Comparison of ENCODE assay signal across 21 cellular contexts in genomic region chr10:100989088-100989487, GRCh38. TPM values are rescaled to one million over a fixed set of nuclear protein-coding genes. Genes with fewer than 3 reads are reported as not detected.
DNase-seq lines count a peak whose midpoint lies in the region; ATAC-seq, FAIRE-seq and TF ChIP-seq lines count a peak whose summit lies in the region.
"Had no signal": no experiment of that assay in that cellular context is flagged by ENCODE, and none has a peak within 500 bp of the region (broad histone marks: within the 10 kb centered on the region; RNA-seq: fewer than 3 reads in every experiment).

No MANE protein-coding gene starts in this region.

- H3K9ac ChIP-seq in MM.1S (ENCODE audit: low read length) (no peak overlapping the region), GM12878 (ENCODE audit: control insufficient read depth, insufficient read depth, low read length) (no peak overlapping the region)

- peaks cover 58% of the 10 kb centered on the region for H3K79me2 ChIP-seq in MM.1S (ENCODE audit: low read length)
- peaks cover 37% of the 10 kb centered on the region for H3K79me2 ChIP-seq in GM12878 (ENCODE audit: control insufficient read depth, insufficient read depth, low read length)

- no peak for DNase-seq in activated naive CD4-positive, alpha-beta T cell treated with anti-CD3 and anti-CD28 coated beads, Interleukin-2, amount 50 U/mL, for 72 hours (ENCODE audit: low spot score in 2 of 2)
- DNase-seq in MM.1S, result peak; percentile 0
- DNase-seq in GM12878 (ENCODE audit: low read depth, low spot score), result no peak
- no peak for DNase-seq in stimulated activated effector memory CD8-positive, alpha-beta T cell treated with anti-CD3 and anti-CD28 coated beads, Interleukin-12 subunit alpha, Interleukin-12 subunit beta, amount 100 ng/mL, for 72 hours (ENCODE audit: low spot score in 2 of 2)
- DNase-seq in CD1c-positive myeloid dendritic cell (ENCODE audit: extremely low spot score), result no peak
- no peak for DNase-seq in effector CD4-positive, alpha-beta T cell
- DNase-seq in NCI-H1105 treated with DMSO at 0.1 percent for 48 hours (lab: John Stamatoyannopoulos, UW), result no peak
- DNase-seq: activated naive CD4-positive, alpha-beta T cell treated with anti-CD3 and anti-CD28 coated beads, Interleukin-2, amount 50 U/mL, for 16 hours; Calu3; dorsolateral prefrontal cortex; esophagus squamous epithelium; GF-D8; glutamatergic neuron; H7; NCI-H2081; NCI-H510A treated with DMSO at 0.1 percent for 48 hours; right cardiac atrium; substantia nigra had no signal

- SMC1A ChIA-PET in GM12878 (lab: Charles Lee; ENCODE audit: uncharacterized antibody, unreplicated experiment), result no interaction called here

- H3K27ac ChIP-seq in MM.1S (ENCODE audit: low read length), result no peak overlapping the region
- no peak overlapping the region for H3K27ac ChIP-seq in GM12878 (ENCODE audit: control insufficient read depth, insufficient read depth)
- H3K27ac ChIP-seq: cardiac muscle cell, dorsolateral prefrontal cortex, esophagus squamous epithelium had no signal

- H3F3A ChIP-seq in MM.1S (ENCODE audit: insufficient read depth, low read length), result peaks cover 11% of the 10 kb centered on the region; the same call in 1 of the 2 replicates

- peaks cover 41% of the 10 kb centered on the region for H3K4me1 Mint-ChIP-seq in activated naive CD4-positive, alpha-beta T cell treated with anti-CD3 and anti-CD28 coated beads, Interleukin-2, amount 50 U/mL, for 24 hours
- H3K4me1 Mint-ChIP-seq in stimulated activated effector memory CD8-positive, alpha-beta T cell treated with anti-CD3 and anti-CD28 coated beads, Interleukin-12 subunit alpha, Interleukin-12 subunit beta, amount 100 ng/mL, for 72 hours, result peaks cover 50% of the 10 kb centered on the region

- H3K36me3 ChIP-seq in MM.1S (replicated peaks; ENCODE audit: insufficient read depth, low read length) (peaks cover 8% of the 10 kb centered on the region; the same call in 1 of the 2 replicates), GM12878 (ENCODE audit: control insufficient read depth in 2 of 2, insufficient read depth in 2 of 2, low read length in 1 of 2) (peaks cover 14% of the 10 kb centered on the region in 2 experiments)

- BruUV-seq in GM12878 (replicated peaks; lab: Mats Ljungman, UMichigan), result no TSS peak

- peak overlapping the region; percentile 92 for H3K4me3 Mint-ChIP-seq in activated naive CD4-positive, alpha-beta T cell treated with anti-CD3 and anti-CD28 coated beads, Interleukin-2, amount 50 U/mL, for 24 hours
- peak overlapping the region; percentile 99 for H3K4me3 Mint-ChIP-seq in stimulated activated effector memory CD8-positive, alpha-beta T cell treated with anti-CD3 and anti-CD28 coated beads, Interleukin-12 subunit alpha, Interleukin-12 subunit beta, amount 100 ng/mL, for 72 hours

- H3K27ac Mint-ChIP-seq in activated naive CD4-positive, alpha-beta T cell treated with anti-CD3 and anti-CD28 coated beads, Interleukin-2, amount 50 U/mL, for 24 hours, result no peak overlapping the region
- H3K27ac Mint-ChIP-seq in activated naive CD4-positive, alpha-beta T cell treated with anti-CD3 and anti-CD28 coated beads, Interleukin-2, amount 50 U/mL, for 72 hours, result no peak overlapping the region
- H3K27ac Mint-ChIP-seq in stimulated activated effector memory CD8-positive, alpha-beta T cell treated with anti-CD3 and anti-CD28 coated beads, Interleukin-12 subunit alpha, Interleukin-12 subunit beta, amount 100 ng/mL, for 72 hours, result no peak overlapping the region

- no peaks in the 10 kb centered on the region for H3K27me3 ChIP-seq in MM.1S (replicated peaks; ENCODE audit: insufficient read depth, low read length)
- H3K27me3 ChIP-seq in GM12878 (replicated peaks in 1 of 2; ENCODE audit: control insufficient read depth in 2 of 2, insufficient read depth in 2 of 2, low read length in 1 of 2), result no peaks in the 10 kb centered on the region
- H3K27me3 ChIP-seq: cardiac muscle cell, dorsolateral prefrontal cortex, esophagus squamous epithelium had no signal

- intact Hi-C loops in GM12878 (cut with micrococcal nuclease; ENCODE audit: unreplicated experiment), result no loop called here

- no peaks in the 10 kb centered on the region for H3K9me3 ChIP-seq in MM.1S (replicated peaks; ENCODE audit: insufficient read depth, low read length)
- no peaks in the 10 kb centered on the region for H3K9me3 ChIP-seq in GM12878 (replicated peaks; ENCODE audit: control insufficient read depth, insufficient read depth, low read length)
- H3K9me3 ChIP-seq: esophagus squamous epithelium had no signal

- no peak for TF ChIP-seq EP300 in GM12878 (IDR thresholded peaks at IDR 0.05; ENCODE audit: borderline replicate concordance in 1 of 2, control insufficient read depth in 1 of 2, low read depth in 2 of 2, low read length in 2 of 2)

- H3K4me3 ChIP-seq in MM.1S (ENCODE audit: low read length), result no peak overlapping the region
- no peak overlapping the region; the same call in 1 of the 2 replicates for H3K4me3 ChIP-seq in GM12878
- H3K4me3 ChIP-seq: cardiac muscle cell had no signal

- in situ Hi-C loops in GM12878 (cut with MboI), result no loop called here

- H3K9me2 ChIP-seq in MM.1S (replicated peaks; ENCODE audit: insufficient read depth, low read length), result no peaks in the 10 kb centered on the region

- H3K4me1 ChIP-seq in MM.1S (ENCODE audit: low read length) (peaks cover 21% of the 10 kb centered on the region), GM12878 (ENCODE audit: control insufficient read depth, insufficient read depth, low read length) (peaks cover 16% of the 10 kb centered on the region)

- no peak overlapping the region for H2AFZ ChIP-seq in MM.1S (ENCODE audit: low read length)
- H2AFZ ChIP-seq in GM12878 (ENCODE audit: control insufficient read depth, low read depth, low read length), result no peak overlapping the region

- no peak for FAIRE-seq in GM12878 (lab: Jason Lieb, UNC)
- FAIRE-seq: HTR-8/SVneo had no signal

- RAD21 ChIA-PET in GM12878 (lab: Charles Lee; ENCODE audit: unreplicated experiment), result no interaction called here

- peaks cover 25% of the 10 kb centered on the region for H3K36me3 Mint-ChIP-seq in activated naive CD4-positive, alpha-beta T cell treated with anti-CD3 and anti-CD28 coated beads, Interleukin-2, amount 50 U/mL, for 24 hours
- H3K36me3 Mint-ChIP-seq in activated naive CD4-positive, alpha-beta T cell treated with anti-CD3 and anti-CD28 coated beads, Interleukin-2, amount 50 U/mL, for 72 hours, result peaks cover 21 to 25% of the 10 kb centered on the region in 2 donors
- peaks cover 74% of the 10 kb centered on the region for H3K36me3 Mint-ChIP-seq in stimulated activated effector memory CD8-positive, alpha-beta T cell treated with anti-CD3 and anti-CD28 coated beads, Interleukin-12 subunit alpha, Interleukin-12 subunit beta, amount 100 ng/mL, for 72 hours

- no peaks in the 10 kb centered on the region for H4K20me1 ChIP-seq in MM.1S (ENCODE audit: insufficient read depth, low read length)
- no peaks in the 10 kb centered on the region for H4K20me1 ChIP-seq in GM12878 (ENCODE audit: control insufficient read depth, insufficient read depth)

- WGBS in GM12878 (ENCODE audit: insufficient coverage, insufficient replicate concordance, low lambda C conversion rate, missing lambda C conversion rate), result 95% methylated on average over 21 of the region's 21 CpGs

- no peak for TF ChIP-seq RAD21 in GM12878 (IDR thresholded peaks at IDR 0.05; ENCODE audit: insufficient read depth, low read depth, low read length)

- no peak for TF ChIP-seq CTCF in MM.1S (IDR thresholded peaks at IDR 0.05; ENCODE audit: low read length)
- no peak for TF ChIP-seq CTCF in GM12878 (IDR thresholded peaks at IDR 0.05 in 2 of 3, conservative IDR thresholded peaks at IDR 0.05 in 1 of 3; ENCODE audit: control insufficient read depth in 2 of 3, extremely low read depth in 1 of 3, insufficient read depth in 1 of 3, low read depth in 3 of 3, low read length in 3 of 3)

- TF ChIP-seq POLR2A in GM12878 (IDR thresholded peaks at IDR 0.05; ENCODE audit: low read depth, low read length), result no peak

- ATAC-seq in activated naive CD4-positive, alpha-beta T cell treated with anti-CD3 and anti-CD28 coated beads, Interleukin-2, amount 50 U/mL, for 72 hours, result no peak
- ATAC-seq in GM12878, result no peak
- ATAC-seq in stimulated activated effector memory CD8-positive, alpha-beta T cell treated with anti-CD3 and anti-CD28 coated beads, Interleukin-12 subunit alpha, Interleukin-12 subunit beta, amount 100 ng/mL, for 72 hours, result no peak
- ATAC-seq: right cardiac atrium had no signal

- H3K4me2 ChIP-seq in MM.1S (ENCODE audit: low read depth, low read length) (peak overlapping the region; percentile 99; the same call in 1 of the 2 replicates), GM12878 (ENCODE audit: control insufficient read depth, insufficient read depth) (peak overlapping the region; percentile 100; the same call in 1 of the 2 replicates)

- no peaks in the 10 kb centered on the region for H3K9me3 Mint-ChIP-seq in activated naive CD4-positive, alpha-beta T cell treated with anti-CD3 and anti-CD28 coated beads, Interleukin-2, amount 50 U/mL, for 24 hours
- no peaks in the 10 kb centered on the region for H3K9me3 Mint-ChIP-seq in activated naive CD4-positive, alpha-beta T cell treated with anti-CD3 and anti-CD28 coated beads, Interleukin-2, amount 50 U/mL, for 72 hours
- no peaks in the 10 kb centered on the region for H3K9me3 Mint-ChIP-seq in stimulated activated effector memory CD8-positive, alpha-beta T cell treated with anti-CD3 and anti-CD28 coated beads, Interleukin-12 subunit alpha, Interleukin-12 subunit beta, amount 100 ng/mL, for 72 hours

- POLR2A ChIA-PET in GM12878 (lab: Charles Lee), result interaction anchor here (1.3 kb wide), 1 partner anchor 8 kb away, joined by 3 read pairs; no protein-coding TSS in a partner anchor

- H3K27me3 Mint-ChIP-seq in activated naive CD4-positive, alpha-beta T cell treated with anti-CD3 and anti-CD28 coated beads, Interleukin-2, amount 50 U/mL, for 24 hours, result no peaks in the 10 kb centered on the region

- CTCF ChIA-PET in GM12878 (lab: Yijun Ruan, JAX), result interaction anchor here (5.5 kb wide), 1 partner anchor 8 kb away, joined by 42 read pairs; no protein-coding TSS in a partner anchor

RNA-seq across cellular contexts. Expression of gene TWNK, which starts 1.7 kb away (rescaled TPM):
- 10 to 100 TPM; 11.6 to 17.0 TPM for total RNA-seq in activated naive CD4-positive, alpha-beta T cell treated with anti-CD3 and anti-CD28 coated beads, Interleukin-2, amount 50 U/mL, for 72 hours
- total RNA-seq in GM12878 (2013; cell fraction: nucleolus; rRNA removed), result 9.5 and 10.3 TPM in 2 replicates
- total RNA-seq in GM12878 (2014; rRNA removed), result 19.3 and 20.4 TPM in 2 replicates
- total RNA-seq in GM12878 (2014; rRNA removed; fragmentation: Illumina TruSeq; extraction: Trizol), result 14.0 and 17.2 TPM in 2 replicates
- total RNA-seq in GM12878 (2021), result 19.5 and 23.0 TPM in 2 replicates
- 12.9 TPM for polyA plus RNA-seq in GM12878 (2011; ENCODE audit: low read depth)
- polyA plus RNA-seq in GM12878 (2011; rRNA removed), result 13.7 and 16.9 TPM in 2 replicates
- polyA plus RNA-seq in GM12878 (2011; cell fraction: cytosol; rRNA removed), result 17.4 and 18.4 TPM in 2 replicates
- polyA plus RNA-seq in GM12878 (2011; cell fraction: nucleus; rRNA removed), result 15.9 and 18.3 TPM in 2 replicates
- 13.3 and 19.0 TPM in 2 replicates for polyA plus RNA-seq in GM12878 (2012)
- polyA plus RNA-seq in GM12878 (2014; fragmentation: Illumina TruSeq; extraction: Trizol), result 32.4 and 32.8 TPM in 2 replicates
- polyA plus RNA-seq in GM12878 (2014; fragmentation: Nextera tagmentation; extraction: Ambion mirVana), result 10 to 100 TPM; 13.6 to 19.0 TPM
- polyA plus RNA-seq in GM12878 (2014; rRNA removed), result 19.3 and 22.3 TPM in 2 replicates
- polyA plus RNA-seq in GM12878 (2016; fragmentation: Nextera tagmentation; extraction: Ambion mirVana), result 10 to 100 TPM; 14.4 to 16.6 TPM
- 17.1 and 19.5 TPM in 2 replicates for polyA minus RNA-seq in GM12878 (2011; rRNA and poly(A)+ RNA removed)
- polyA minus RNA-seq in GM12878 (2011; cell fraction: cytosol; rRNA and poly(A)+ RNA removed), result 3.1 and 7.5 TPM in 2 replicates
- 5.9 and 12.2 TPM in 2 replicates for polyA minus RNA-seq in GM12878 (2011; cell fraction: nucleus; rRNA and poly(A)+ RNA removed)

RNA-seq across cellular contexts. Expression of gene MRPL43, which starts 1.8 kb away (rescaled TPM):
- total RNA-seq in activated naive CD4-positive, alpha-beta T cell treated with anti-CD3 and anti-CD28 coated beads, Interleukin-2, amount 50 U/mL, for 72 hours, result 10 to 100 TPM; 42.4 to 53.3 TPM
- 30.3 and 37.0 TPM in 2 replicates for total RNA-seq in GM12878 (2013; cell fraction: nucleolus; rRNA removed)
- total RNA-seq in GM12878 (2014; rRNA removed) (74.8 and 84.7 TPM in 2 replicates), GM12878 (2014; rRNA removed; fragmentation: Illumina TruSeq; extraction: Trizol) (34.3 and 40.1 TPM in 2 replicates), GM12878 (2021) (58.6 and 65.5 TPM in 2 replicates)
- 30.0 TPM for polyA plus RNA-seq in GM12878 (2011; ENCODE audit: low read depth)
- polyA plus RNA-seq in GM12878 (2011; rRNA removed) (39.3 and 64.7 TPM in 2 replicates), GM12878 (2014; fragmentation: Illumina TruSeq; extraction: Trizol) (15.9 and 24.8 TPM in 2 replicates), GM12878 (2014; fragmentation: Nextera tagmentation; extraction: Ambion mirVana) (10 to 100 TPM; 16.6 to 24.2 TPM), GM12878 (2014; rRNA removed) (102 and 115 TPM in 2 replicates), GM12878 (2016; fragmentation: Nextera tagmentation; extraction: Ambion mirVana) (100 to 1,000 TPM; 101 to 108 TPM)
- 79.2 and 143 TPM in 2 replicates for polyA plus RNA-seq in GM12878 (2011; cell fraction: cytosol; rRNA removed)
- 106 and 124 TPM in 2 replicates for polyA plus RNA-seq in GM12878 (2011; cell fraction: nucleus; rRNA removed)
- 67.6 and 72.0 TPM in 2 replicates for polyA plus RNA-seq in GM12878 (2012)
- 25.1 and 42.2 TPM in 2 replicates for polyA minus RNA-seq in GM12878 (2011; rRNA and poly(A)+ RNA removed)
- 20.7 and 27.8 TPM in 2 replicates for polyA minus RNA-seq in GM12878 (2011; cell fraction: cytosol; rRNA and poly(A)+ RNA removed)
- polyA minus RNA-seq in GM12878 (2011; cell fraction: nucleus; rRNA and poly(A)+ RNA removed), result 30.9 and 40.5 TPM in 2 replicates

RNA-seq across cellular contexts. Expression of gene LZTS2, which starts 10.5 kb away (rescaled TPM):
- total RNA-seq in activated naive CD4-positive, alpha-beta T cell treated with anti-CD3 and anti-CD28 coated beads, Interleukin-2, amount 50 U/mL, for 72 hours, result 10 to 100 TPM in 1 of 2 donors, 1 to 10 TPM in 1; 6.8 to 19.2 TPM
- total RNA-seq in GM12878 (2013; cell fraction: nucleolus; rRNA removed), result 33.5 and 42.4 TPM in 2 replicates
- total RNA-seq in GM12878 (2014; rRNA removed), result 6.2 and 6.7 TPM in 2 replicates
- 3.8 and 3.9 TPM in 2 replicates for total RNA-seq in GM12878 (2014; rRNA removed; fragmentation: Illumina TruSeq; extraction: Trizol)
- total RNA-seq in GM12878 (2021), result 12.2 and 13.4 TPM in 2 replicates
- polyA plus RNA-seq in GM12878 (2011; ENCODE audit: low read depth), result 3.1 TPM
- polyA plus RNA-seq in GM12878 (2011; rRNA removed), result 7.1 and 11.2 TPM in 2 replicates
- 21.4 and 22.7 TPM in 2 replicates for polyA plus RNA-seq in GM12878 (2011; cell fraction: cytosol; rRNA removed)
- polyA plus RNA-seq in GM12878 (2011; cell fraction: nucleus; rRNA removed), result 73.4 and 102 TPM in 2 replicates
- 9.3 and 11.8 TPM in 2 replicates for polyA plus RNA-seq in GM12878 (2012)
- polyA plus RNA-seq in GM12878 (2014; fragmentation: Illumina TruSeq; extraction: Trizol), result 1.7 and 3.0 TPM in 2 replicates
- polyA plus RNA-seq in GM12878 (2014; fragmentation: Nextera tagmentation; extraction: Ambion mirVana), result under 1 TPM; 0.08 to 0.37 TPM
- 9.9 and 11.9 TPM in 2 replicates for polyA plus RNA-seq in GM12878 (2014; rRNA removed)
- polyA plus RNA-seq in GM12878 (2016; fragmentation: Nextera tagmentation; extraction: Ambion mirVana), result 1 to 10 TPM; 7.7 to 7.9 TPM
- polyA minus RNA-seq in GM12878 (2011; rRNA and poly(A)+ RNA removed), result 6.1 and 17.8 TPM in 2 replicates
- 6.3 and 9.9 TPM in 2 replicates for polyA minus RNA-seq in GM12878 (2011; cell fraction: cytosol; rRNA and poly(A)+ RNA removed)
- 14.6 and 21.9 TPM in 2 replicates for polyA minus RNA-seq in GM12878 (2011; cell fraction: nucleus; rRNA and poly(A)+ RNA removed)

RNA-seq across cellular contexts. Expression of gene SEMA4G, which starts 19.8 kb away (rescaled TPM):
- total RNA-seq in activated naive CD4-positive, alpha-beta T cell treated with anti-CD3 and anti-CD28 coated beads, Interleukin-2, amount 50 U/mL, for 72 hours, result 1 to 10 TPM in 1 of 2 donors, under 1 TPM in 1; 0.39 to 3.2 TPM
- 2.6 and 4.3 TPM in 2 replicates for total RNA-seq in GM12878 (2013; cell fraction: nucleolus; rRNA removed)
- 0.05 TPM in 1 of 2 replicates, not detected in the other for total RNA-seq in GM12878 (2014; rRNA removed)
- total RNA-seq in GM12878 (2014; rRNA removed; fragmentation: Illumina TruSeq; extraction: Trizol), result not detected in 2 replicates
- 0.19 and 0.23 TPM in 2 replicates for total RNA-seq in GM12878 (2021)
- 6.5 TPM for polyA plus RNA-seq in GM12878 (2011; ENCODE audit: low read depth)
- polyA plus RNA-seq in GM12878 (2011; rRNA removed), result 0.91 and 2.3 TPM in 2 replicates
- 2.0 and 2.7 TPM in 2 replicates for polyA plus RNA-seq in GM12878 (2011; cell fraction: cytosol; rRNA removed)
- 4.8 and 8.4 TPM in 2 replicates for polyA plus RNA-seq in GM12878 (2011; cell fraction: nucleus; rRNA removed)
- polyA plus RNA-seq in GM12878 (2012), result 2.2 and 2.3 TPM in 2 replicates
- polyA plus RNA-seq in GM12878 (2014; fragmentation: Illumina TruSeq; extraction: Trizol), result 0.25 and 0.62 TPM in 2 replicates
- polyA plus RNA-seq in GM12878 (2014; fragmentation: Nextera tagmentation; extraction: Ambion mirVana), result not detected
- 0.09 and 0.22 TPM in 2 replicates for polyA plus RNA-seq in GM12878 (2014; rRNA removed)
- under 1 TPM; 0.63 to 0.88 TPM for polyA plus RNA-seq in GM12878 (2016; fragmentation: Nextera tagmentation; extraction: Ambion mirVana)
- polyA minus RNA-seq in GM12878 (2011; rRNA and poly(A)+ RNA removed), result 2.1 and 2.2 TPM in 2 replicates
- 0.42 and 0.67 TPM in 2 replicates for polyA minus RNA-seq in GM12878 (2011; cell fraction: cytosol; rRNA and poly(A)+ RNA removed)
- 0.60 and 1.9 TPM in 2 replicates for polyA minus RNA-seq in GM12878 (2011; cell fraction: nucleus; rRNA and poly(A)+ RNA removed)

RNA-seq across cellular contexts. Expression of gene PDZD7, which starts 41.8 kb away (rescaled TPM):
- 1 to 10 TPM in 1 of 2 donors, under 1 TPM in 1; 0.80 to 1.3 TPM for total RNA-seq in activated naive CD4-positive, alpha-beta T cell treated with anti-CD3 and anti-CD28 coated beads, Interleukin-2, amount 50 U/mL, for 72 hours
- total RNA-seq in GM12878 (2013; cell fraction: nucleolus; rRNA removed), result not detected in 2 replicates
- total RNA-seq in GM12878 (2014; rRNA removed) (not detected in 2 replicates), GM12878 (2014; rRNA removed; fragmentation: Illumina TruSeq; extraction: Trizol) (not detected in 2 replicates), GM12878 (2021) (not detected in 2 replicates)
- polyA plus RNA-seq in GM12878 (2011; ENCODE audit: low read depth), result not detected
- polyA plus RNA-seq in GM12878 (2011; rRNA removed) (0.01 TPM in 1 of 2 replicates, not detected in the other), GM12878 (2014; fragmentation: Illumina TruSeq; extraction: Trizol) (0.03 TPM in 1 of 2 replicates, not detected in the other), GM12878 (2014; fragmentation: Nextera tagmentation; extraction: Ambion mirVana) (not detected), GM12878 (2014; rRNA removed) (0.03 TPM in 1 of 2 replicates, not detected in the other), GM12878 (2016; fragmentation: Nextera tagmentation; extraction: Ambion mirVana) (under 1 TPM in 1 of 2 experiments, not detected in 1; 0.20 TPM)
- polyA plus RNA-seq in GM12878 (2011; cell fraction: cytosol; rRNA removed), result 0.01 and 0.02 TPM in 2 replicates
- 0.04 and 0.07 TPM in 2 replicates for polyA plus RNA-seq in GM12878 (2011; cell fraction: nucleus; rRNA removed)
- polyA plus RNA-seq in GM12878 (2012), result 0.03 TPM in 1 of 2 replicates, not detected in the other
- polyA minus RNA-seq in GM12878 (2011; rRNA and poly(A)+ RNA removed), result not detected in 2 replicates
- polyA minus RNA-seq in GM12878 (2011; cell fraction: cytosol; rRNA and poly(A)+ RNA removed), result not detected in 2 replicates
- polyA minus RNA-seq in GM12878 (2011; cell fraction: nucleus; rRNA and poly(A)+ RNA removed), result 0.12 TPM in 1 of 2 replicates, not detected in the other
